20 cellular contexts compared by ENCODE assay signal in the genomic region with DNA sequence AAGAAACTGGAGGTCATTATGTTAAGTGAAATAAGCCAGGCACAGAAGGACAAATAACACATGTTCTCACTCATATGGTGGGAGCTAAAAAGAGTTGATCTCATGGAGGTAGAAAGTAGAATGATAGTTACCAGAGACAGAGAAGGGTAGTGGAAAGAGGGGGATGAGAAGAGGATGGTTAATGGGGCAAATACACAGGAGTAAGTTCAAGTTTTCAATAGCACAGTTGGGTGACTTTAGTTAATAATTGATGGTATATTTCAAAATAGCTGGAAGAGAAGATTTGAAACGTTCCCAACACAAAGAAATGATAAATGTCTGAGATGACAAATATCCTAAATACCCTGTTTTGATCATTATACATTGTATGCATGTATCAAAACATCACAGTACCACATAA.
A peak's percentile ranks its signal among the peaks of the same experiment; 100 is the strongest.
DNase-seq lines count a peak whose midpoint lies in the region; ATAC-seq, FAIRE-seq and TF ChIP-seq lines count a peak whose summit lies in the region.
"Had no signal": no experiment of that assay in that cellular context is flagged by ENCODE, and none has a peak within 500 bp of the region (broad histone marks: within the 10 kb centered on the region; RNA-seq: fewer than 3 reads in every experiment).

No MANE protein-coding gene starts in this region.

- H3K4me2 ChIP-seq in HepG2 (ENCODE audit: low read depth, low read length) = no peak overlapping the region
- H3K4me2 ChIP-seq: BLaER1 had no signal

- DNase-seq in HepG2 (ENCODE audit: low spot score) (no peak), kidney glomerular epithelial cell (lab: John Stamatoyannopoulos, UW) (peak; percentile 77), frontal cortex (ENCODE audit: low spot score in 2 of 2) (no peak), KG1 (lab: John Stamatoyannopoulos, UW) (no peak)
- DNase-seq: Calu3; CD4-positive, alpha-beta memory T cell; DND-41; EL; HCEC 1CT; IMR-90 had no signal

- H3K4me1 Mint-ChIP-seq in nephron = no peaks in the 10 kb centered on the region
- H3K4me1 Mint-ChIP-seq: CD14-positive monocyte; CD4-positive, alpha-beta memory T cell had no signal

- in situ Hi-C loops in HepG2 (cut with HindIII; ENCODE audit: extremely low pct_ligation_motif_present, low pct_unique_long_range_greater_than_20kb) = no loop called here

- peaks cover 14% of the 10 kb centered on the region for H3K36me3 Mint-ChIP-seq in nephron (ENCODE audit: low read depth)
- H3K36me3 Mint-ChIP-seq: CD14-positive monocyte; CD4-positive, alpha-beta memory T cell had no signal

- no peaks in the 10 kb centered on the region for H3K27me3 Mint-ChIP-seq in nephron (ENCODE audit: low read depth)
- H3K27me3 Mint-ChIP-seq: CD4-positive, alpha-beta memory T cell had no signal

- peaks cover 3 to 39% (median 8%) of the 10 kb centered on the region in 4 donors for H3K4me1 ChIP-seq in liver (ENCODE audit: control insufficient read depth in 4 of 4, insufficient read depth in 4 of 4, low read length in 3 of 4)
- H3K4me1 ChIP-seq in HepG2 (ENCODE audit: insufficient read depth, low read length) = no peaks in the 10 kb centered on the region
- H3K4me1 ChIP-seq: BLaER1 had no signal

- TF ChIP-seq RAD21 in liver (IDR thresholded peaks at IDR 0.05) = peak; percentile 26 to 34
- no peak for TF ChIP-seq RAD21 in HepG2 (CRISPR knock-in tag; IDR thresholded peaks at IDR 0.05)

- H3K79me2 ChIP-seq in HepG2 (ENCODE audit: insufficient read depth, low read length) = no peaks in the 10 kb centered on the region

- CTCF ChIA-PET in HepG2 (lab: Yijun Ruan, JAX; ENCODE audit: low intra/inter-chr PET ratio, low total read pairs) = no interaction called here

- H3K4me3 ChIP-seq in liver (ENCODE audit: low read depth in 1 of 3, low read length in 3 of 3) (no peak overlapping the region), HepG2 (replicated peaks in 1 of 3; ENCODE audit: insufficient read depth in 1 of 3, low read depth in 2 of 3, low read length in 3 of 3) (no peak overlapping the region)
- H3K4me3 ChIP-seq: BLaER1, GM12878, GM23248, K562 had no signal

- TF ChIP-seq CTCF in liver (IDR thresholded peaks at IDR 0.05; ENCODE audit: low read depth, low read length, missing input control) (no peak), HepG2 (CRISPR knock-in tag; IDR thresholded peaks at IDR 0.05) (no peak), nephron (IDR thresholded peaks at IDR 0.05; ENCODE audit: unreplicated experiment in 3 of 3) (no peak)

- FAIRE-seq in HepG2 (lab: Jason Lieb, UNC) (no peak), frontal cortex (lab: Jason Lieb, UNC) (no peak)
- FAIRE-seq: GM12878, K562 had no signal

- POLR2A ChIA-PET in HepG2 (lab: Yijun Ruan, JAX) = no interaction called here

- H3K9ac ChIP-seq in liver (ENCODE audit: low read depth in 1 of 2, low read length in 2 of 2) = no peak overlapping the region
- no peak overlapping the region for H3K9ac ChIP-seq in HepG2 (ENCODE audit: insufficient read depth, low read depth, low read length)
- H3K9ac ChIP-seq: BLaER1, GM23248 had no signal

- H3K27ac ChIP-seq in liver (ENCODE audit: low read depth in 1 of 2, low read length in 2 of 2) = peak overlapping the region; percentile 25 to 60
- no peak overlapping the region for H3K27ac ChIP-seq in HepG2 (ENCODE audit: extremely low read length, insufficient read depth, low read length)
- H3K27ac ChIP-seq: 22Rv1, BLaER1, GM23248, HL-60 had no signal

- H4K20me1 ChIP-seq in HepG2 (ENCODE audit: insufficient read depth, low read length) = no peaks in the 10 kb centered on the region
- H4K20me1 ChIP-seq: BLaER1 had no signal

- no TSS peak for BruUV-seq in HepG2 (replicated peaks; lab: Mats Ljungman, UMichigan)

- peak overlapping the region; percentile 0 to 15 (median 5) for H3K27ac Mint-ChIP-seq in nephron
- H3K27ac Mint-ChIP-seq: CD14-positive monocyte; CD4-positive, alpha-beta memory T cell had no signal

- H3K9me3 Mint-ChIP-seq in nephron = no peaks in the 10 kb centered on the region

- intact Hi-C loops in HepG2 (cut with micrococcal nuclease; ENCODE audit: unreplicated experiment) = no loop called here

- no peak overlapping the region for H3K4me3 Mint-ChIP-seq in nephron
- H3K4me3 Mint-ChIP-seq: CD14-positive monocyte; CD4-positive, alpha-beta memory T cell had no signal

- no peak for TF ChIP-seq POLR2A in HepG2 (IDR thresholded peaks at IDR 0.05; ENCODE audit: insufficient read depth in 1 of 2, low read depth in 2 of 2, low read length in 2 of 2)

- ATAC-seq in HepG2 (no peak), HG03565 (IDR thresholded peaks at IDR 0.05; ENCODE audit: unreplicated experiment) (no peak)
- ATAC-seq: GM12878, K562 had no signal

- H3K27me3 ChIP-seq in liver (ENCODE audit: control insufficient read depth in 4 of 4, insufficient read depth in 4 of 4, low read length in 3 of 4) = no peaks in the 10 kb centered on the region
- H3K27me3 ChIP-seq in HepG2 (ENCODE audit: control insufficient read depth in 1 of 2, insufficient read depth in 2 of 2, low read length in 2 of 2) = no peaks in the 10 kb centered on the region
- H3K27me3 ChIP-seq: BLaER1 had no signal

- H3K9me3 ChIP-seq in liver (ENCODE audit: control insufficient read depth in 4 of 4, low read length in 3 of 4) = no peaks in the 10 kb centered on the region
- H3K9me3 ChIP-seq in HepG2 (ENCODE audit: low read length) = no peaks in the 10 kb centered on the region
- H3K9me3 ChIP-seq: BLaER1 had no signal

- WGBS in liver = 18% methylated on average over 1 of the region's 1 CpG
- WGBS in HepG2 (ENCODE audit: low lambda C conversion rate) = 0% methylated on average over 1 of the region's 1 CpG

- no peak for TF ChIP-seq EP300 in HepG2 (IDR thresholded peaks at IDR 0.05; ENCODE audit: low read depth in 2 of 2, low read length in 2 of 2)
- no peak for TF ChIP-seq EP300 in HepG2 (CRISPR knock-in tag; IDR thresholded peaks at IDR 0.05; ENCODE audit: borderline replicate concordance)

- H3K36me3 ChIP-seq in liver (ENCODE audit: control insufficient read depth in 4 of 4, insufficient read depth in 3 of 4, low read depth in 1 of 4, low read length in 3 of 4) (no peaks in the 10 kb centered on the region), HepG2 (replicated peaks in 1 of 2; ENCODE audit: control insufficient read depth in 1 of 2, insufficient read depth in 2 of 2, low read length in 2 of 2) (no peaks in the 10 kb centered on the region)
- H3K36me3 ChIP-seq: BLaER1 had no signal

- H2AFZ ChIP-seq in HepG2 (ENCODE audit: low read length) = no peak overlapping the region
- H2AFZ ChIP-seq: GM23248 had no signal

TF ChIP-seq in liver, 16 proteins besides CTCF, POLR2A, EP300 and RAD21 (continues in another document):
- TF ChIP-seq, protein P1, sequence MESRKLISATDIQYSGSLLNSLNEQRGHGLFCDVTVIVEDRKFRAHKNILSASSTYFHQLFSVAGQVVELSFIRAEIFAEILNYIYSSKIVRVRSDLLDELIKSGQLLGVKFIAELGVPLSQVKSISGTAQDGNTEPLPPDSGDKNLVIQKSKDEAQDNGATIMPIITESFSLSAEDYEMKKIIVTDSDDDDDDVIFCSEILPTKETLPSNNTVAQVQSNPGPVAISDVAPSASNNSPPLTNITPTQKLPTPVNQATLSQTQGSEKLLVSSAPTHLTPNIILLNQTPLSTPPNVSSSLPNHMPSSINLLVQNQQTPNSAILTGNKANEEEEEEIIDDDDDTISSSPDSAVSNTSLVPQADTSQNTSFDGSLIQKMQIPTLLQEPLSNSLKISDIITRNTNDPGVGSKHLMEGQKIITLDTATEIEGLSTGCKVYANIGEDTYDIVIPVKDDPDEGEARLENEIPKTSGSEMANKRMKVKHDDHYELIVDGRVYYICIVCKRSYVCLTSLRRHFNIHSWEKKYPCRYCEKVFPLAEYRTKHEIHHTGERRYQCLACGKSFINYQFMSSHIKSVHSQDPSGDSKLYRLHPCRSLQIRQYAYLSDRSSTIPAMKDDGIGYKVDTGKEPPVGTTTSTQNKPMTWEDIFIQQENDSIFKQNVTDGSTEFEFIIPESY (IDR thresholded peaks at IDR 0.05) = no peak
- TF ChIP-seq FOXA1 (IDR thresholded peaks at IDR 0.05) (no peak), EGR1 (IDR thresholded peaks at IDR 0.05; ENCODE audit: low read depth in 2 of 2) (no peak), HNF4A (conservative IDR thresholded peaks at IDR 0.05) (peak; percentile 48 to 72)

TF ChIP-seq in HepG2, 621 proteins besides CTCF, POLR2A, EP300 and RAD21:
- TF ChIP-seq, protein P2, sequence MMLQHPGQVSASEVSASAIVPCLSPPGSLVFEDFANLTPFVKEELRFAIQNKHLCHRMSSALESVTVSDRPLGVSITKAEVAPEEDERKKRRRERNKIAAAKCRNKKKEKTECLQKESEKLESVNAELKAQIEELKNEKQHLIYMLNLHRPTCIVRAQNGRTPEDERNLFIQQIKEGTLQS (CRISPR knock-in tag; IDR thresholded peaks at IDR 0.05) = no peak
- no peak for TF ChIP-seq MYC (CRISPR knock-in tag; IDR thresholded peaks at IDR 0.05; ENCODE audit: borderline replicate concordance)
- TF ChIP-seq EEA1 (CRISPR knock-in tag; IDR thresholded peaks at IDR 0.05; ENCODE audit: borderline replicate concordance) = no peak
- no peak for TF ChIP-seq NFE2 (CRISPR knock-in tag; IDR thresholded peaks at IDR 0.05)
- TF ChIP-seq, protein P3, sequence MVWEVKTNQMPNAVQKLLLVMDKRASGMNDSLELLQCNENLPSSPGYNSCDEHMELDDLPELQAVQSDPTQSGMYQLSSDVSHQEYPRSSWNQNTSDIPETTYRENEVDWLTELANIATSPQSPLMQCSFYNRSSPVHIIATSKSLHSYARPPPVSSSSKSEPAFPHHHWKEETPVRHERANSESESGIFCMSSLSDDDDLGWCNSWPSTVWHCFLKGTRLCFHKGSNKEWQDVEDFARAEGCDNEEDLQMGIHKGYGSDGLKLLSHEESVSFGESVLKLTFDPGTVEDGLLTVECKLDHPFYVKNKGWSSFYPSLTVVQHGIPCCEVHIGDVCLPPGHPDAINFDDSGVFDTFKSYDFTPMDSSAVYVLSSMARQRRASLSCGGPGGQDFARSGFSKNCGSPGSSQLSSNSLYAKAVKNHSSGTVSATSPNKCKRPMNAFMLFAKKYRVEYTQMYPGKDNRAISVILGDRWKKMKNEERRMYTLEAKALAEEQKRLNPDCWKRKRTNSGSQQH (CRISPR knock-in tag; IDR thresholded peaks at IDR 0.05; ENCODE audit: low read depth) = no peak
- TF ChIP-seq SRY (CRISPR knock-in tag; IDR thresholded peaks at IDR 0.05) = no peak
- TF ChIP-seq RARG (CRISPR knock-in tag; IDR thresholded peaks at IDR 0.05; ENCODE audit: low read depth) = no peak
- TF ChIP-seq ZNF614 (CRISPR knock-in tag; IDR thresholded peaks at IDR 0.05; ENCODE audit: borderline replicate concordance) = no peak
- no peak for TF ChIP-seq ONECUT2 (CRISPR knock-in tag; IDR thresholded peaks at IDR 0.05)
